In the genomic region with DNA sequence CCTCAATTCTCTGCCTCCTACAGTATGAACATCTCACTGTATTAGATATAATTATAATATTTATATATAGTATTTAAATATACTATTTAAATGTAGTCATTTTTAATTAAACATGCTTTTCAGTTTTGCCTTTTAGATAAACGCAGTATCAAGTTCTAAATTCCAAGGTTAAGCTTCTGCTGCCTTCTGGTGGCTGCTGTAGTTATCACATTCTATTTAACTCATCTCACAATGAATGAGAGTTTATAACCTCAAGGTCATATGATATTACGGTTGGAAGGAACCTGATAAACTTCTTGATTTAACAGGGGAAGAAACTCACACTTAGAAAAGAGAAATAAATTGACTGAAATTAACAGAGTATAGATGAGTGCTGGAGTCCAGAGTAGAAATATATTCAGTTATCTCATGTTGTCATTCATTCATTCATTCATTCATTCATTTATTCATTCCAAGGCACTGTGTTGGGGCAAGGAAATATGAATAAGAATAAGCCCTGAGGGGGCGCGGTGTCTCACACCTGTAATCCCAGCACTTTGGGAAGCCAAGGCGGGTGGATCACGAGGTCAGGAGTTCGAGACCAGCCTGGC, we compare ENCODE assay signal across 8 cellular contexts. TPM values are rescaled to one million over a fixed set of nuclear protein-coding genes. Genes with fewer than 3 reads are reported as not detected.
A peak's percentile ranks its signal among the peaks of the same experiment; 100 is the strongest.
DNase-seq lines count a peak whose midpoint lies in the region; ATAC-seq and TF ChIP-seq lines count a peak whose summit lies in the region.

No MANE protein-coding gene starts in this region.

- ATAC-seq in CD8-positive, alpha-beta T cell: peak; percentile 85
- ATAC-seq in GM18511 (IDR thresholded peaks at IDR 0.05; ENCODE audit: unreplicated experiment) (peak; percentile 57), HG03025 (IDR thresholded peaks at IDR 0.05; ENCODE audit: low FRiP score, unreplicated experiment) (no peak)

- no peaks in the 10 kb centered on the region for H3K9me3 ChIP-seq in CD8-positive, alpha-beta T cell (ENCODE audit: low read length)

- intact Hi-C loops in CD8-positive, alpha-beta T cell (cut with DNase I, micrococcal nuclease): loop anchor here (1.0 to 10.0 kb wide), 5 partner anchors 34 to 1390 kb away; no protein-coding TSS in a partner anchor

- no peaks in the 10 kb centered on the region for H3K27me3 ChIP-seq in CD8-positive, alpha-beta T cell (ENCODE audit: insufficient read depth, low read length)

- H3K36me3 Mint-ChIP-seq in CD8-positive, alpha-beta T cell: no peaks in the 10 kb centered on the region
- no peaks in the 10 kb centered on the region for H3K36me3 Mint-ChIP-seq in activated CD4-positive, alpha-beta T cell treated with anti-CD3 and anti-CD28 coated beads, Interleukin-2, amount 10 ng/mL, durations not matched to agents 7 days and 5 days (ENCODE audit: low read depth)

- H3K27ac ChIP-seq in CD8-positive, alpha-beta T cell (ENCODE audit: low read depth, low read length): no peak overlapping the region

- no peak overlapping the region for H3K4me3 Mint-ChIP-seq in CD8-positive, alpha-beta T cell
- H3K4me3 Mint-ChIP-seq in activated CD4-positive, alpha-beta T cell treated with anti-CD3 and anti-CD28 coated beads, Interleukin-2, amount 10 ng/mL, durations not matched to agents 7 days and 5 days: no peak overlapping the region

- peak in 4 of 7 experiments; percentile 7 to 38 (median 31) for DNase-seq in CD8-positive, alpha-beta T cell
- DNase-seq in NCI-H2107 (lab: John Stamatoyannopoulos, UW) (peak; percentile 39), globus pallidus (ENCODE audit: low spot score) (peak; percentile 16), skeletal muscle cell (ENCODE audit: low read depth) (peak; percentile 1), NK-92 (lab: John Stamatoyannopoulos, UW; ENCODE audit: unreplicated experiment) (no peak)
- DNase-seq in activated CD4-positive, alpha-beta T cell treated with anti-CD3 and anti-CD28 coated beads, Interleukin-2, amount 10 ng/mL, durations not matched to agents 7 days and 5 days: peak; percentile 61

- CTCF ChIA-PET in CD8-positive, alpha-beta T cell (lab: Charles Lee): interaction anchor here (0.7 to 3.4 kb wide), 8 partner anchors 35 to 478 kb away, joined by 3 to 21 read pairs (median 3); no protein-coding TSS in a partner anchor
- CTCF ChIA-PET in activated CD4-positive, alpha-beta T cell treated with anti-CD3 and anti-CD28 coated beads, Interleukin-2, amount 10 ng/mL, durations not matched to agents 7 days and 5 days (lab: Charles Lee): interaction anchor here (1.0 to 2.8 kb wide), 3 partner anchors 35 to 426 kb away, joined by 3 to 13 read pairs (median 12); no protein-coding TSS in a partner anchor

- POLR2A ChIA-PET in CD8-positive, alpha-beta T cell (lab: Charles Lee): no interaction called here
- POLR2A ChIA-PET in activated CD4-positive, alpha-beta T cell treated with anti-CD3 and anti-CD28 coated beads, Interleukin-2, amount 10 ng/mL, durations not matched to agents 7 days and 5 days (lab: Charles Lee): no interaction called here

- peaks cover 5% of the 10 kb centered on the region for H3K4me1 Mint-ChIP-seq in CD8-positive, alpha-beta T cell (ENCODE audit: low read depth)
- peaks cover 11% of the 10 kb centered on the region for H3K4me1 Mint-ChIP-seq in activated CD4-positive, alpha-beta T cell treated with anti-CD3 and anti-CD28 coated beads, Interleukin-2, amount 10 ng/mL, durations not matched to agents 7 days and 5 days

- peak; percentile 87 for TF ChIP-seq CTCF in CD8-positive, alpha-beta T cell (IDR thresholded peaks at IDR 0.05)

- no peaks in the 10 kb centered on the region for H3K9me3 Mint-ChIP-seq in CD8-positive, alpha-beta T cell
- no peaks in the 10 kb centered on the region for H3K9me3 Mint-ChIP-seq in activated CD4-positive, alpha-beta T cell treated with anti-CD3 and anti-CD28 coated beads, Interleukin-2, amount 10 ng/mL, durations not matched to agents 7 days and 5 days

- H3K4me3 ChIP-seq in CD8-positive, alpha-beta T cell (ENCODE audit: low read depth, low read length): no peak overlapping the region
- no peak overlapping the region for H3K4me3 ChIP-seq in skeletal muscle cell (ENCODE audit: low read depth, low read length)

- no peaks in the 10 kb centered on the region for H3K4me1 ChIP-seq in CD8-positive, alpha-beta T cell (ENCODE audit: insufficient read depth, low read length)

- no peak overlapping the region for H3K27ac Mint-ChIP-seq in CD8-positive, alpha-beta T cell
- H3K27ac Mint-ChIP-seq in activated CD4-positive, alpha-beta T cell treated with anti-CD3 and anti-CD28 coated beads, Interleukin-2, amount 10 ng/mL, durations not matched to agents 7 days and 5 days: no peak overlapping the region

- no peaks in the 10 kb centered on the region for H3K36me3 ChIP-seq in CD8-positive, alpha-beta T cell (ENCODE audit: insufficient read depth, low read length)

- H3K27me3 Mint-ChIP-seq in CD8-positive, alpha-beta T cell (ENCODE audit: low read depth): peaks cover 5% of the 10 kb centered on the region
- peaks cover 2% of the 10 kb centered on the region for H3K27me3 Mint-ChIP-seq in activated CD4-positive, alpha-beta T cell treated with anti-CD3 and anti-CD28 coated beads, Interleukin-2, amount 10 ng/mL, durations not matched to agents 7 days and 5 days

RNA-seq across cellular contexts. Expression of gene GUCY2C, which starts 31.9 kb away (rescaled TPM):
- total RNA-seq in CD8-positive, alpha-beta T cell: not detected
- not detected for total RNA-seq in activated CD4-positive, alpha-beta T cell treated with anti-CD3 and anti-CD28 coated beads, Interleukin-2, amount 10 ng/mL, durations not matched to agents 7 days and 5 days
